In the genomic region with DNA sequence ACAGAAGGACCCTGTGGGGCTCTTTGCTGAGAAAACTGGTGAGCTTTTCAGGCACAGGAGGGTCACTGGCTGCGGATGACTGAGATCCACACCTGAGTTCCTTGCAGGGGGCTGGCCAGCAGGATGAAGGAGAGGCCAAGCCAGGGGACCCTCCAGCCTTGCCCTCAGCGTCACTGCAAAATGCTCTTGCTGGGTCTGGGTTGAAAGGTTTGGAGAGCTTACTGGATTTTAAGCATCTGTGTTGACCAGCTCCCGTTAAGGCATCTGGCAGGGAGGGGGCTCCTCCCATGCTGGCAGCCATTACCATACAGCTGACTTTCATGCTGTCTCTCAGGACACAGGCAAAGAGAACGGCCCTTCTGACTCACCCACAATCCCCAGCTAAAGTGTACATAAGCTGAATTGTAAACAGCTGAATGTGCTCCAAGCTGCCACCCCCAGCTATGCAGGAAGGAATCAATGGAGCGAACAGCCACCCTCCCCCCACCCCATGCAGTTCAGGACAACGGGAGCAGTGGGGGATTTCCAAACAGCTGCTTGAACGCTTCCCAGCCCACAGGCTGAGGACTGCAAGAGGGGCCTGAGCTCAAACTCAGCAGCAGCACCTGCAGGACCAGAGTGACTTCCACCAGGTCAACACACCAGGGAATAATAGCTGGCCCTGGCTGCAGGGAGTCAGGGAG, we compare ENCODE assay signal across 8 cellular contexts. TPM values are rescaled to one million over a fixed set of nuclear protein-coding genes. Genes with fewer than 3 reads are reported as not detected.
A peak's percentile ranks its signal among the peaks of the same experiment; 100 is the strongest.
DNase-seq lines count a peak whose midpoint lies in the region; ATAC-seq and TF ChIP-seq lines count a peak whose summit lies in the region.

No MANE protein-coding gene starts in this region.

- ATAC-seq in lung (ENCODE audit: insufficient read depth, low FRiP score) (peak; percentile 58), upper lobe of right lung (peak; percentile 68)
- no peak for ATAC-seq in naive thymus-derived CD4-positive, alpha-beta T cell

- WGBS in lung, 2 donors, result 23 to 46% methylated on average over 7 of the region's 7 CpGs

- CTCF ChIA-PET in naive thymus-derived CD4-positive, alpha-beta T cell (lab: Charles Lee), result interaction anchor here (0.8 kb wide), 1 partner anchor 22 kb away, joined by 5 read pairs; no protein-coding TSS in a partner anchor

- TF ChIP-seq CTCF in lung (IDR thresholded peaks at IDR 0.05; ENCODE audit: control extremely low read depth, extremely low read depth) (no peak), upper lobe of right lung (IDR thresholded peaks at IDR 0.05) (no peak)

- peaks cover 36 to 70% of the 10 kb centered on the region in 2 donors for H3K4me1 ChIP-seq in lung (ENCODE audit: control insufficient read depth in 2 of 2, insufficient read depth in 2 of 2, low read length in 2 of 2)
- peaks cover 100% of the 10 kb centered on the region for H3K4me1 ChIP-seq in upper lobe of right lung
- H3K4me1 ChIP-seq in naive thymus-derived CD4-positive, alpha-beta T cell (ENCODE audit: control insufficient read depth in 2 of 2, insufficient read depth in 2 of 2, low read length in 2 of 2), result peaks cover 6 to 8% of the 10 kb centered on the region in 2 donors

- H3K9me3 ChIP-seq in lung (ENCODE audit: control insufficient read depth in 2 of 2, insufficient read depth in 1 of 2, low read length in 1 of 2) (no peaks in the 10 kb centered on the region), upper lobe of right lung (no peaks in the 10 kb centered on the region)
- H3K9me3 ChIP-seq in naive thymus-derived CD4-positive, alpha-beta T cell (ENCODE audit: control insufficient read depth in 2 of 3, low read length in 3 of 3), result no peaks in the 10 kb centered on the region

- H3K4me3 Mint-ChIP-seq in naive thymus-derived CD4-positive, alpha-beta T cell, result no peak overlapping the region

- intact Hi-C loops in upper lobe of right lung (cut with DNase I), result no loop called here
- intact Hi-C loops in naive thymus-derived CD4-positive, alpha-beta T cell (cut with micrococcal nuclease), result no loop called here

- no peaks in the 10 kb centered on the region for H3K27me3 Mint-ChIP-seq in naive thymus-derived CD4-positive, alpha-beta T cell

- peaks cover 5% of the 10 kb centered on the region for H3K27me3 ChIP-seq in H7 (ENCODE audit: control insufficient read depth, insufficient read depth, low read length)
- H3K27me3 ChIP-seq in lung (ENCODE audit: control insufficient read depth, insufficient read depth), result no peaks in the 10 kb centered on the region
- H3K27me3 ChIP-seq in upper lobe of right lung, result no peaks in the 10 kb centered on the region
- no peaks in the 10 kb centered on the region for H3K27me3 ChIP-seq in naive thymus-derived CD4-positive, alpha-beta T cell (ENCODE audit: control insufficient read depth in 2 of 2, insufficient read depth in 2 of 2, low read length in 2 of 2)

- H3K27ac ChIP-seq in lung (ENCODE audit: low read depth in 1 of 2, low read length in 1 of 2), result peak overlapping the region; percentile 91 to 95
- H3K27ac ChIP-seq in upper lobe of right lung, result peak overlapping the region; percentile 90
- H3K27ac ChIP-seq in naive thymus-derived CD4-positive, alpha-beta T cell (ENCODE audit: low read depth, low read length), result no peak overlapping the region

- H3K36me3 ChIP-seq in H7 (replicated peaks; ENCODE audit: control insufficient read depth, insufficient read depth, low read length), result no peaks in the 10 kb centered on the region
- H3K36me3 ChIP-seq in lung (ENCODE audit: control insufficient read depth in 2 of 2, insufficient read depth in 2 of 2, low read length in 2 of 2), result peaks cover 0 to 7% of the 10 kb centered on the region in 2 donors
- peaks cover 11% of the 10 kb centered on the region for H3K36me3 ChIP-seq in upper lobe of right lung
- peaks cover 0 to 5% (median 0%) of the 10 kb centered on the region in 3 experiments for H3K36me3 ChIP-seq in naive thymus-derived CD4-positive, alpha-beta T cell (ENCODE audit: control insufficient read depth in 2 of 3, insufficient read depth in 3 of 3, low read length in 3 of 3)

- H3K9me3 Mint-ChIP-seq in naive thymus-derived CD4-positive, alpha-beta T cell, result no peaks in the 10 kb centered on the region

- DNase-seq in H7, result peak; percentile 76
- peak; percentile 96 for DNase-seq in NCI-H748 (lab: John Stamatoyannopoulos, UW; ENCODE audit: unreplicated experiment)
- DNase-seq in ecto neural progenitor cell (ENCODE audit: low spot score), result peak; percentile 78
- DNase-seq in lung (ENCODE audit: low spot score), result peak; percentile 80
- no peak for DNase-seq in upper lobe of right lung
- DNase-seq in cerebellar nuclear complex (lab: John Stamatoyannopoulos, UW), result no peak
- DNase-seq in naive thymus-derived CD4-positive, alpha-beta T cell, result no peak
- DNase-seq in stimulated activated naive CD4-positive, alpha-beta T cell (lab: John Stamatoyannopoulos, UW), result no peak

- peaks cover 0 to 14% (median 0%) of the 10 kb centered on the region in 5 donors for H3K36me3 Mint-ChIP-seq in naive thymus-derived CD4-positive, alpha-beta T cell

- H3K4me1 Mint-ChIP-seq in naive thymus-derived CD4-positive, alpha-beta T cell, result peaks cover 44 to 80% (median 71%) of the 10 kb centered on the region in 7 donors

- H3K4me3 ChIP-seq in H7 (ENCODE audit: insufficient read depth, low read depth, low read length) (no peak overlapping the region), lung (no peak overlapping the region), upper lobe of right lung (no peak overlapping the region)
- H3K4me3 ChIP-seq in naive thymus-derived CD4-positive, alpha-beta T cell (ENCODE audit: low read length), result no peak overlapping the region

- POLR2A ChIA-PET in naive thymus-derived CD4-positive, alpha-beta T cell (lab: Charles Lee), result no interaction called here

- H3K27ac Mint-ChIP-seq in naive thymus-derived CD4-positive, alpha-beta T cell, result no peak overlapping the region

RNA-seq across cellular contexts. Expression of a gene that starts 21.3 kb away (rescaled TPM):
- not detected in 2 replicates for total RNA-seq in H7 (2014; rRNA removed; shearing (Covaris generic))
- total RNA-seq in lung (under 1 TPM in 1 of 2 donors, not detected in 1; 0.28 TPM), upper lobe of right lung (not detected)
- under 1 TPM in 1 of 2 donors, not detected in 1; 0.07 TPM for polyA plus RNA-seq in lung
- not detected for total RNA-seq in naive thymus-derived CD4-positive, alpha-beta T cell
- polyA plus RNA-seq in naive thymus-derived CD4-positive, alpha-beta T cell, result not detected

Comparison
In these comparisons a context has a peak if more than half of its experiments do, and no peak if none do; other contexts are left out.
1. DNase-seq: peak in H7 (single experiment), NCI-H748 (single experiment), ecto neural progenitor cell (single experiment) and lung (single experiment); none in upper lobe of right lung (single experiment), cerebellar nuclear complex (0 of 2), naive thymus-derived CD4-positive, alpha-beta T cell (0 of 9) and stimulated activated naive CD4-positive, alpha-beta T cell (0 of 6).